ENCODE assay signal across 19 cellular contexts in the genomic region with DNA sequence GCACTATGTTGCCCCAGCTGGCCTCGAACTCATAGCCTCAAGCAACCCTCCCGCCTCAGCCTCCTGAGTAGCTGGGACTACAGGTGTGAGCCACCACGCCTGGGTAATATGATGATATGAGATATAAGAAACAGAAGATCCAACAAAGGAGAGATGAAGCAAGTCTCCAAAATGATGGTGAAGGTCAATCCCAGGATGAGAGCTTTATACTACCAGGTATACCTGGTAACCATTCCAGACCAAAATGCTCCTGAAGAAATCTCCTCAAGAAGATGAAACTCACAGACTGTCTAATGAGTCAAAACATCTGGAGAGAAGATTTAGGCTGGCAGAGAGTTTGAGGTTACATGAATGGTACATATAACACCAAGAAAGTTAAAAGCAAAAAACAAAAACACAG.
"Had no signal": no experiment of that assay in that cellular context is flagged by ENCODE, and none has a peak within 500 bp of the region (broad histone marks: within the 10 kb centered on the region; RNA-seq: fewer than 3 reads in every experiment).

No MANE protein-coding gene starts in this region.

- ATAC-seq: activated naive CD8-positive, alpha-beta T cell treated with anti-CD3 and anti-CD28 coated beads, Interleukin-2, amount 50 U/mL, for 24 hours; heart left ventricle; left cardiac atrium; right lobe of liver; stimulated activated naive B cell treated with anti-CD40 and anti-IgM and Interleukin-4, amounts not matched to agents 10 μg/mL and 1 μg/mL and 100 μg/mL, for 72 hours had no signal

- H3K4me1 Mint-ChIP-seq: activated naive CD8-positive, alpha-beta T cell treated with anti-CD3 and anti-CD28 coated beads, Interleukin-2, amount 50 U/mL, for 24 hours; stimulated activated naive B cell treated with anti-CD40 and anti-IgM and Interleukin-4, amounts not matched to agents 10 μg/mL and 1 μg/mL and 100 μg/mL, for 72 hours had no signal

- H3K27me3 Mint-ChIP-seq: activated naive CD8-positive, alpha-beta T cell treated with anti-CD3 and anti-CD28 coated beads, Interleukin-2, amount 50 U/mL, for 24 hours; stimulated activated naive B cell treated with anti-CD40 and anti-IgM and Interleukin-4, amounts not matched to agents 10 μg/mL and 1 μg/mL and 100 μg/mL, for 72 hours; type B pancreatic cell had no signal

- H3K9me3 ChIP-seq: heart left ventricle, right lobe of liver, SK-N-SH, thoracic aorta had no signal

- DNase-seq: activated CD4-positive, alpha-beta T cell treated with anti-CD3 and anti-CD28 coated beads for 1 hour; activated effector memory CD4-positive, alpha-beta T cell treated with Interleukin-2 at 50 U/mL for 16 hours; activated naive CD4-positive, alpha-beta T cell treated with anti-CD3 and anti-CD28 coated beads, Interleukin-2, amount 50 U/mL, for 16 hours; activated naive CD8-positive, alpha-beta T cell treated with anti-CD3 and anti-CD28 coated beads, Interleukin-2, amount 50 U/mL, for 24 hours; activated T-cell treated with anti-CD3 and anti-CD28 coated beads, Interleukin-2, amount 50 U/mL, for 1 hour; cortex of kidney; heart left ventricle; islet precursor cell; left cardiac atrium; nucleus accumbens; right lobe of liver; SK-N-SH; stimulated activated CD4-positive, alpha-beta T cell treated with anti-CD3 and anti-CD28 coated beads, Interleukin-1b, Interleukin-23, amount 100 ng/mL, for 48 hours; stimulated activated naive B cell treated with anti-CD40 and anti-IgM and Interleukin-4, amounts not matched to agents 10 μg/mL and 1 μg/mL and 100 μg/mL, for 72 hours had no signal

- H3K4me1 ChIP-seq: heart left ventricle, parathyroid adenoma, right lobe of liver had no signal

- H3K27me3 ChIP-seq: heart left ventricle, right lobe of liver had no signal

- H3K27ac ChIP-seq: epithelial cell of prostate, heart left ventricle, parathyroid adenoma, right lobe of liver, thoracic aorta had no signal

- H3K4me3 Mint-ChIP-seq: activated naive CD8-positive, alpha-beta T cell treated with anti-CD3 and anti-CD28 coated beads, Interleukin-2, amount 50 U/mL, for 24 hours; stimulated activated naive B cell treated with anti-CD40 and anti-IgM and Interleukin-4, amounts not matched to agents 10 μg/mL and 1 μg/mL and 100 μg/mL, for 72 hours; type B pancreatic cell had no signal

- H3K9me3 Mint-ChIP-seq: activated naive CD8-positive, alpha-beta T cell treated with anti-CD3 and anti-CD28 coated beads, Interleukin-2, amount 50 U/mL, for 24 hours; stimulated activated naive B cell treated with anti-CD40 and anti-IgM and Interleukin-4, amounts not matched to agents 10 μg/mL and 1 μg/mL and 100 μg/mL, for 72 hours; type B pancreatic cell had no signal

- H3K27ac Mint-ChIP-seq: activated naive CD8-positive, alpha-beta T cell treated with anti-CD3 and anti-CD28 coated beads, Interleukin-2, amount 50 U/mL, for 24 hours; stimulated activated naive B cell treated with anti-CD40 and anti-IgM and Interleukin-4, amounts not matched to agents 10 μg/mL and 1 μg/mL and 100 μg/mL, for 72 hours; type B pancreatic cell had no signal

- H3K4me3 ChIP-seq: heart left ventricle, right lobe of liver, skin epidermis, thoracic aorta had no signal
